ENCODE assay signal across 25 cellular contexts in the genomic region with DNA sequence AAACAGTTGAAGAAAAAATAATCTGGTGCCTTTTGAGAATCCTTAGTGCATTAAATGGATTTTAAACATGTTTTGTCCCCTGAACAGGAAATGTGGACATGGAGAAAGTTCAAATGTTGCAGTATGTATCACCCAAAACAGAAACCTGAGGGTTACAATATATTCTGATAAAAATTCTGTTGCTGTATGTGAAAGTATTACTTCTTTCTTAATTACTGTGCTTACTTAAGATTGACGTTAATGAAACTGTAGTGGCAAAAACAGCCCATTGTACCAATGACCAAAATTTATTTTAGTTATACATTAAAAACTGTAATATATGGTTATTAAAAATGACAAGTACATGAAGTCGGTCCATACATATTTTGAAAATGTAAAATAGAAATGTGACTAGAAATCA.
DNase-seq lines count a peak whose midpoint lies in the region; ATAC-seq, FAIRE-seq and TF ChIP-seq lines count a peak whose summit lies in the region.
"Had no signal": no experiment of that assay in that cellular context is flagged by ENCODE, and none has a peak within 500 bp of the region (broad histone marks: within the 10 kb centered on the region; RNA-seq: fewer than 3 reads in every experiment).

No MANE protein-coding gene starts in this region.

- 95 to 97% methylated on average over 2 of the region's 2 CpGs for WGBS in GM23248 (ENCODE audit: low coverage in 1 of 2, low lambda C conversion rate in 2 of 2, missing lambda C conversion rate in 2 of 2), 2 experiments
- WGBS in esophagus squamous epithelium, 2 donors, result 76 to 86% methylated on average over 2 of the region's 2 CpGs

- H3K9me2 ChIP-seq in GM23248 (ENCODE audit: insufficient read depth), result no peaks in the 10 kb centered on the region; the same call in 1 of the 2 replicates

- TF ChIP-seq POLR2A in esophagus squamous epithelium (IDR thresholded peaks at IDR 0.05), result no peak

- in situ Hi-C loops in GM23248 (cut with MboI), result no loop called here

- H3K36me3 ChIP-seq in GM23248 (ENCODE audit: low read depth), result peaks cover 6% of the 10 kb centered on the region; the same call in 1 of the 2 replicates
- H3K36me3 ChIP-seq in osteoblast (ENCODE audit: insufficient read depth, low read length), result peaks cover 4% of the 10 kb centered on the region
- H3K36me3 ChIP-seq in esophagus squamous epithelium, result peaks cover 0 to 9% (median 0%) of the 10 kb centered on the region in 3 donors

- intact Hi-C loops in esophagus squamous epithelium (cut with DNase I), result no loop called here

- H3K27me3 Mint-ChIP-seq in activated CD8-positive, alpha-beta memory T cell treated with anti-CD3 and anti-CD28 coated beads, Interleukin-2, amount 10 ng/mL, durations not matched to agents 7 days and 5 days, result no peaks in the 10 kb centered on the region
- H3K27me3 Mint-ChIP-seq in T-helper 2 cell treated with Interferon-gamma antibody and Interleukin-4, amounts not matched to agents 5 μg/mL and 100 μg/mL, for 36 hours (ENCODE audit: low read depth), result no peaks in the 10 kb centered on the region
- H3K27me3 Mint-ChIP-seq in activated naive CD8-positive, alpha-beta T cell treated with anti-CD3 and anti-CD28 coated beads, Interleukin-2, amount 50 U/mL, for 24 hours, result no peaks in the 10 kb centered on the region
- H3K27me3 Mint-ChIP-seq: brain; naive thymus-derived CD4-positive, alpha-beta T cell had no signal

- H3K4me1 ChIP-seq in GM23248 (ENCODE audit: insufficient read depth) (peaks cover 36% of the 10 kb centered on the region), osteoblast (ENCODE audit: insufficient read depth, low read length) (peaks cover 39% of the 10 kb centered on the region), esophagus squamous epithelium (peaks cover 0 to 21% (median 4%) of the 10 kb centered on the region in 3 donors)

- CTCF ChIA-PET in activated CD8-positive, alpha-beta memory T cell treated with anti-CD3 and anti-CD28 coated beads, Interleukin-2, amount 10 ng/mL, durations not matched to agents 7 days and 5 days (lab: Charles Lee), result interaction anchor here (1.0 to 4.5 kb wide), 2 partner anchors 9 to 22 kb away, joined by 8 to 27 read pairs; no protein-coding TSS in a partner anchor

- peak overlapping the region; percentile 87 for H3K27ac Mint-ChIP-seq in activated CD8-positive, alpha-beta memory T cell treated with anti-CD3 and anti-CD28 coated beads, Interleukin-2, amount 10 ng/mL, durations not matched to agents 7 days and 5 days
- peak overlapping the region; percentile 91 for H3K27ac Mint-ChIP-seq in T-helper 2 cell treated with Interferon-gamma antibody and Interleukin-4, amounts not matched to agents 5 μg/mL and 100 μg/mL, for 36 hours
- H3K27ac Mint-ChIP-seq in activated naive CD8-positive, alpha-beta T cell treated with anti-CD3 and anti-CD28 coated beads, Interleukin-2, amount 50 U/mL, for 24 hours, result peak overlapping the region; percentile 78
- H3K27ac Mint-ChIP-seq: brain; CD8-positive, alpha-beta T cell had no signal

- ATAC-seq in activated CD8-positive, alpha-beta memory T cell treated with anti-CD3 and anti-CD28 coated beads, Interleukin-2, amount 10 ng/mL, durations not matched to agents 7 days and 5 days, result peak; percentile 24
- ATAC-seq in activated naive CD8-positive, alpha-beta T cell treated with anti-CD3 and anti-CD28 coated beads, Interleukin-2, amount 50 U/mL, for 24 hours, result no peak
- ATAC-seq: A549; CD8-positive, alpha-beta T cell; HCT116; heart left ventricle; naive thymus-derived CD4-positive, alpha-beta T cell had no signal

- H2AFZ ChIP-seq in GM23248 (no peak overlapping the region), osteoblast (ENCODE audit: low read length) (no peak overlapping the region)
- H2AFZ ChIP-seq: PC-9 had no signal

- peak; percentile 28 for FAIRE-seq in G401.6 (lab: Jason Lieb, UNC)
- FAIRE-seq: A549, kidney had no signal

- TF ChIP-seq CTCF in osteoblast (IDR thresholded peaks at IDR 0.05; ENCODE audit: extremely low read depth, low read depth, low read length) (no peak), esophagus squamous epithelium (IDR thresholded peaks at IDR 0.05) (no peak)

- H3K79me2 ChIP-seq in GM23248 (ENCODE audit: insufficient read depth) (no peaks in the 10 kb centered on the region), osteoblast (ENCODE audit: insufficient read depth, low read length) (no peaks in the 10 kb centered on the region)

- peaks cover 39% of the 10 kb centered on the region for H3K36me3 Mint-ChIP-seq in activated CD8-positive, alpha-beta memory T cell treated with anti-CD3 and anti-CD28 coated beads, Interleukin-2, amount 10 ng/mL, durations not matched to agents 7 days and 5 days
- peaks cover 39% of the 10 kb centered on the region for H3K36me3 Mint-ChIP-seq in T-helper 2 cell treated with Interferon-gamma antibody and Interleukin-4, amounts not matched to agents 5 μg/mL and 100 μg/mL, for 36 hours (ENCODE audit: low read depth)
- peaks cover 11% of the 10 kb centered on the region for H3K36me3 Mint-ChIP-seq in activated naive CD8-positive, alpha-beta T cell treated with anti-CD3 and anti-CD28 coated beads, Interleukin-2, amount 50 U/mL, for 24 hours (ENCODE audit: low read depth)

- H3K4me2 ChIP-seq in GM23248 (ENCODE audit: unreplicated experiment) (no peak overlapping the region), osteoblast (ENCODE audit: insufficient read depth, low read length) (no peak overlapping the region)
- H3K4me2 ChIP-seq: A549, PC-9 had no signal

- H3K4me3 ChIP-seq in GM23248 (no peak overlapping the region), osteoblast (ENCODE audit: insufficient read depth, low read length) (no peak overlapping the region), esophagus squamous epithelium (no peak overlapping the region)
- H3K4me3 ChIP-seq: A549, heart left ventricle, PC-9, tibial nerve had no signal

- no peaks in the 10 kb centered on the region for H4K20me1 ChIP-seq in GM23248 (ENCODE audit: insufficient read depth)
- no peaks in the 10 kb centered on the region for H4K20me1 ChIP-seq in osteoblast (ENCODE audit: insufficient read depth, low read length)

- H3K4me3 Mint-ChIP-seq in activated CD8-positive, alpha-beta memory T cell treated with anti-CD3 and anti-CD28 coated beads, Interleukin-2, amount 10 ng/mL, durations not matched to agents 7 days and 5 days, result peak overlapping the region; percentile 56
- H3K4me3 Mint-ChIP-seq in T-helper 2 cell treated with Interferon-gamma antibody and Interleukin-4, amounts not matched to agents 5 μg/mL and 100 μg/mL, for 36 hours, result peak overlapping the region; percentile 54
- peak overlapping the region; percentile 54 for H3K4me3 Mint-ChIP-seq in activated naive CD8-positive, alpha-beta T cell treated with anti-CD3 and anti-CD28 coated beads, Interleukin-2, amount 50 U/mL, for 24 hours
- H3K4me3 Mint-ChIP-seq: brain; CD8-positive, alpha-beta T cell had no signal

- DNase-seq in activated CD8-positive, alpha-beta memory T cell treated with anti-CD3 and anti-CD28 coated beads, Interleukin-2, amount 10 ng/mL, durations not matched to agents 7 days and 5 days, result no peak
- DNase-seq in activated CD8-positive, alpha-beta memory T cell treated with anti-CD3 and anti-CD28 coated beads, Interleukin-2, amount 50 U/mL, for 48 hours, result no peak
- no peak for DNase-seq in T-helper 2 cell treated with Interferon-gamma antibody and Interleukin-4, amounts not matched to agents 5 μg/mL and 100 μg/mL, for 36 hours (ENCODE audit: low spot score)
- DNase-seq in activated naive CD8-positive, alpha-beta T cell treated with anti-CD3 and anti-CD28 coated beads, Interleukin-2, amount 50 U/mL, for 24 hours, result no peak
- no peak for DNase-seq in GM23248
- no peak for DNase-seq in osteoblast (ENCODE audit: insufficient read length, low spot score, missing footprints)
- DNase-seq in esophagus squamous epithelium (lab: John Stamatoyannopoulos, UW), result no peak
- DNase-seq: AML-193; CD8-positive, alpha-beta T cell; heart left ventricle; kidney; midbrain; naive thymus-derived CD4-positive, alpha-beta T cell; NCI-H1092 treated with DMSO at 0.1 percent for 48 hours; NCI-H187 treated with DMSO at 0.1 percent for 48 hours; NCI-H524 treated with DMSO at 0.1 percent for 48 hours; NK-92 treated with Interleukin-12 subunit alpha and Interleukin-12 subunit beta, amount 100 ng/mL, for 24 hours; occipital lobe; PC-9; Right ventricle myocardium superior had no signal

- H3K9me3 ChIP-seq in GM23248 (ENCODE audit: low read depth), result no peaks in the 10 kb centered on the region
- no peaks in the 10 kb centered on the region for H3K9me3 ChIP-seq in osteoblast (ENCODE audit: low read depth, low read length)
- H3K9me3 ChIP-seq in esophagus squamous epithelium, result no peaks in the 10 kb centered on the region
- H3K9me3 ChIP-seq: A549, heart left ventricle, tibial nerve had no signal

- H3K9ac ChIP-seq in GM23248, result no peak overlapping the region

- no peaks in the 10 kb centered on the region for H3K27me3 ChIP-seq in GM23248 (replicated peaks; ENCODE audit: insufficient read depth)
- H3K27me3 ChIP-seq in osteoblast (ENCODE audit: insufficient read depth, low read length), result no peaks in the 10 kb centered on the region
- no peaks in the 10 kb centered on the region for H3K27me3 ChIP-seq in esophagus squamous epithelium
- H3K27me3 ChIP-seq: heart left ventricle, tibial nerve had no signal

- H3K9me3 Mint-ChIP-seq in activated CD8-positive, alpha-beta memory T cell treated with anti-CD3 and anti-CD28 coated beads, Interleukin-2, amount 10 ng/mL, durations not matched to agents 7 days and 5 days (ENCODE audit: low read depth), result no peaks in the 10 kb centered on the region
- no peaks in the 10 kb centered on the region for H3K9me3 Mint-ChIP-seq in T-helper 2 cell treated with Interferon-gamma antibody and Interleukin-4, amounts not matched to agents 5 μg/mL and 100 μg/mL, for 36 hours
- no peaks in the 10 kb centered on the region for H3K9me3 Mint-ChIP-seq in activated naive CD8-positive, alpha-beta T cell treated with anti-CD3 and anti-CD28 coated beads, Interleukin-2, amount 50 U/mL, for 24 hours
- H3K9me3 Mint-ChIP-seq: brain; CD8-positive, alpha-beta T cell had no signal

- peaks cover 31% of the 10 kb centered on the region for H3F3A ChIP-seq in GM23248 (ENCODE audit: insufficient read depth)

- peaks cover 70% of the 10 kb centered on the region for H3K4me1 Mint-ChIP-seq in activated CD8-positive, alpha-beta memory T cell treated with anti-CD3 and anti-CD28 coated beads, Interleukin-2, amount 10 ng/mL, durations not matched to agents 7 days and 5 days
- peaks cover 65% of the 10 kb centered on the region for H3K4me1 Mint-ChIP-seq in T-helper 2 cell treated with Interferon-gamma antibody and Interleukin-4, amounts not matched to agents 5 μg/mL and 100 μg/mL, for 36 hours (ENCODE audit: low read depth)
- peaks cover 70% of the 10 kb centered on the region for H3K4me1 Mint-ChIP-seq in activated naive CD8-positive, alpha-beta T cell treated with anti-CD3 and anti-CD28 coated beads, Interleukin-2, amount 50 U/mL, for 24 hours

- H3K27ac ChIP-seq in GM23248 (no peak overlapping the region), osteoblast (ENCODE audit: low read depth, low read length) (no peak overlapping the region), esophagus squamous epithelium (no peak overlapping the region)
- H3K27ac ChIP-seq: A549, heart left ventricle, PC-9, tibial nerve had no signal
